2 cellular contexts compared by ENCODE assay signal in genomic region chr15:66820474-66821258, GRCh38.
TF ChIP-seq lines count a peak whose summit lies in the region.

No MANE protein-coding gene starts in this region.

TF ChIP-seq in HepG2, 621 proteins besides CTCF, POLR2A, EP300 and RAD21:
- 0 out of 2 replicates have a peak, but pooled peaks have one; percentile 29 for TF ChIP-seq ZNF629 (CRISPR knock-in tag; conservative IDR thresholded peaks at IDR 0.05)
- TF ChIP-seq HNRNPH1 (optimal IDR thresholded peaks at IDR 0.05; ENCODE audit: low read depth, low read length), result no peak
- no peak for TF ChIP-seq ZNF766 (CRISPR knock-in tag; IDR thresholded peaks at IDR 0.05; ENCODE audit: borderline replicate concordance)

TF ChIP-seq in H1, 55 proteins besides CTCF, POLR2A, EP300 and RAD21:
- TF ChIP-seq KDM1A (IDR thresholded peaks at IDR 0.05; ENCODE audit: borderline replicate concordance, low read length), result peak; percentile 67; the same call in 1 of the 2 replicates
- TF ChIP-seq PHF8 (conservative IDR thresholded peaks at IDR 0.05; ENCODE audit: low read depth, low read length), result no peak
